In genomic region chr15:78455749-78456148, GRCh38 we compare ENCODE assay signal across 10 cellular contexts. TPM values are rescaled to one million over a fixed set of nuclear protein-coding genes. Genes with fewer than 3 reads are reported as not detected.
DNase-seq lines count a peak whose midpoint lies in the region; ATAC-seq and FAIRE-seq lines count a peak whose summit lies in the region.
"Had no signal": no experiment of that assay in that cellular context is flagged by ENCODE, and none has a peak within 500 bp of the region (broad histone marks: within the 10 kb centered on the region; RNA-seq: fewer than 3 reads in every experiment).

No MANE protein-coding gene starts in this region.

- DNase-seq in Right ventricle myocardium inferior (ENCODE audit: missing footprints) (peak; percentile 69), cardiac septum (ENCODE audit: low spot score) (no peak), SHP77 (lab: John Stamatoyannopoulos, UW) (peak; percentile 34), medulla oblongata (ENCODE audit: extremely low spot score) (peak; percentile 42), HTR-8/SVneo (ENCODE audit: insufficient read length, low spot score) (no peak)
- DNase-seq in stimulated activated CD4-positive, alpha-beta T cell treated with anti-CD3 and anti-CD28 coated beads, Interleukin-15, amount 100 ng/mL, for 24 hours = no peak
- DNase-seq in activated CD4-positive, CD25-positive, alpha-beta regulatory T cell treated with anti-CD3 and anti-CD28 coated beads, Interleukin-2, amount 50 U/mL, for 72 hours = no peak
- DNase-seq: Calu3, nucleus accumbens had no signal

- intact Hi-C loops in Right ventricle myocardium inferior (cut with DNase I) = no loop called here
- intact Hi-C loops in cardiac septum (cut with DNase I) = no loop called here

- FAIRE-seq in HTR-8/SVneo (lab: Jason Lieb, UNC) = no peak

- ATAC-seq in Right ventricle myocardium inferior = peak; percentile 79
- no peak for ATAC-seq in GM21723 (IDR thresholded peaks at IDR 0.05; ENCODE audit: unreplicated experiment)

RNA-seq across cellular contexts. Expression of gene IREB2, which starts 17.7 kb away (rescaled TPM):
- total RNA-seq in Right ventricle myocardium inferior (22.5 TPM), cardiac septum (28.0 TPM)

RNA-seq across cellular contexts. Expression of gene HYKK, which starts 51.6 kb away (rescaled TPM):
- total RNA-seq in Right ventricle myocardium inferior (4.4 TPM), cardiac septum (5.1 TPM)

Comparison
In these comparisons a context has a peak if more than half of its experiments do, and no peak if none do; other contexts are left out.
1. DNase-seq: peak in Right ventricle myocardium inferior (single experiment), SHP77 (2 of 2) and medulla oblongata (single experiment); none in cardiac septum (single experiment), stimulated activated CD4-positive, alpha-beta T cell treated with anti-CD3 and anti-CD28 coated beads, Interleukin-15, amount 100 ng/mL, for 24 hours (single experiment), HTR-8/SVneo (single experiment) and activated CD4-positive, CD25-positive, alpha-beta regulatory T cell treated with anti-CD3 and anti-CD28 coated beads, Interleukin-2, amount 50 U/mL, for 72 hours (single experiment).